In the genomic region with DNA sequence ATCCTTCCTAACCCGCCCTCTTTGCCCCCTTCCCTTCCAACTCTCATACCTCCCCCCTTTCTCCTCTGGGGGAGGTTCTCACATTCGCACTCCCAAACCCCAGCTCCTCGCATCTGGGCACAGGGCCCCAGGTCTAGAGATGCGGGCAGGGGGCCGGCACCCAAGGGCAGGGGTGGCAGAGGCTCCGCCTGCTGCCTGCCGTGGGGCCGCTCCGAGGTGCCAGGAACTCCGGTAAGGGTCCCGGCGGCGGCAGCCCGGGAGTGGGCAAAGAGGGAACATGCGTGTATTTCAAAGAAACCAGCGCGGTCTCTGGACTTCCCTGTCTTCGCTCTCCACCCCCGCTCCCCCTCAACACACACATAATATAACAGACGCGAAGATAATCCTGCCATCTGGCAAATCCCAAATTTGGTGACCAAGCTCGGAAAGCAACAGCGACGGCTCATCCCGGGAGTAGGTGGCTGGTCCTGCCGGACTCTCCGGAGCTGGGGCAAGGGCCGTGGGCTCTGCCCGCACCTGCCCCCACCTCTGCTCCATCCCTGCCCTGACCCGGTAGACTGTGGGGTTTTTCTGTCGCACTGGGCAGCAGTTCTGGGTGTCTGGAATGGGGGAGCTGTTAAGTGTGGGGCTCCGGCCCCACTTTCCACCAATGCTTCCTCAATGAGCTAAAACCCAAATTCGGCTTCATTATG, we compare ENCODE assay signal across 16 cellular contexts. TPM values are rescaled to one million over a fixed set of nuclear protein-coding genes. Genes with fewer than 3 reads are reported as not detected.
A peak's percentile ranks its signal among the peaks of the same experiment; 100 is the strongest.
DNase-seq lines count a peak whose midpoint lies in the region; ATAC-seq and TF ChIP-seq lines count a peak whose summit lies in the region.
"Had no signal": no experiment of that assay in that cellular context is flagged by ENCODE, and none has a peak within 500 bp of the region (broad histone marks: within the 10 kb centered on the region; RNA-seq: fewer than 3 reads in every experiment).

No MANE protein-coding gene starts in this region.

- 34 to 40% methylated on average over 3 to 16 of the region's 33 CpGs for WGBS in esophagus squamous epithelium, 2 donors

- CTCF ChIA-PET in AG04449 (lab: Yijun Ruan, JAX): interaction anchor here (0.7 to 2.8 kb wide), 2 partner anchors 9 to 12 kb away, joined by 3 to 8 read pairs; no protein-coding TSS in a partner anchor

- H3K27ac ChIP-seq in esophagus squamous epithelium (peak overlapping the region; percentile 71 to 94 (median 93)), osteoblast (ENCODE audit: low read depth, low read length) (no peak overlapping the region)
- H3K27ac ChIP-seq: pancreas, thoracic aorta had no signal

- peak overlapping the region; percentile 55 for H3K4me3 ChIP-seq in AG04449 (ENCODE audit: low read depth, low read length)
- peak overlapping the region; percentile 11 to 74 (median 46) for H3K4me3 ChIP-seq in esophagus squamous epithelium
- H3K4me3 ChIP-seq in osteoblast (ENCODE audit: insufficient read depth, low read length): no peak overlapping the region

- H3K36me3 Mint-ChIP-seq in activated naive CD8-positive, alpha-beta T cell treated with anti-CD3 and anti-CD28 coated beads for 36 hours: no peaks in the 10 kb centered on the region

- no peaks in the 10 kb centered on the region for H4K20me1 ChIP-seq in osteoblast (ENCODE audit: insufficient read depth, low read length)

- H3K27me3 ChIP-seq in esophagus squamous epithelium: peaks cover 0 to 99% (median 24%) of the 10 kb centered on the region in 4 donors
- H3K27me3 ChIP-seq in osteoblast (ENCODE audit: insufficient read depth, low read length): peaks cover 69% of the 10 kb centered on the region

- intact Hi-C loops in esophagus squamous epithelium (cut with DNase I): no loop called here

- H3K9me3 ChIP-seq in esophagus squamous epithelium (no peaks in the 10 kb centered on the region), osteoblast (ENCODE audit: low read depth, low read length) (no peaks in the 10 kb centered on the region)
- H3K9me3 ChIP-seq: pancreas, thoracic aorta had no signal

- H3K36me3 ChIP-seq in esophagus squamous epithelium (no peaks in the 10 kb centered on the region), osteoblast (ENCODE audit: insufficient read depth, low read length) (no peaks in the 10 kb centered on the region)
- H3K36me3 ChIP-seq: pancreas, thoracic aorta had no signal

- no peak overlapping the region for H3K4me2 ChIP-seq in osteoblast (ENCODE audit: insufficient read depth, low read length)

- TF ChIP-seq POLR2A in esophagus squamous epithelium (IDR thresholded peaks at IDR 0.05): no peak

- peaks cover 4% of the 10 kb centered on the region for H3K79me2 ChIP-seq in osteoblast (ENCODE audit: insufficient read depth, low read length)

- POLR2A ChIA-PET in AG04449 (lab: Yijun Ruan, JAX): interaction anchor here (2.0 kb wide), 1 partner anchor 35 kb away, joined by 7 read pairs; no protein-coding TSS in a partner anchor

- H2AFZ ChIP-seq in osteoblast (ENCODE audit: low read length): no peak overlapping the region

- DNase-seq in AG04449 (ENCODE audit: low read depth, low spot score) (no peak), HuH-7.5 (ENCODE audit: low spot score) (peak; percentile 29), esophagus squamous epithelium (lab: John Stamatoyannopoulos, UW) (no peak), osteoblast (ENCODE audit: insufficient read length, low spot score, missing footprints) (peak; percentile 82), NCI-H187 (lab: John Stamatoyannopoulos, UW) (no peak), HT-29 (ENCODE audit: low spot score) (no peak)
- no peak for DNase-seq in activated naive CD8-positive, alpha-beta T cell treated with anti-CD3 and anti-CD28 coated beads for 36 hours
- DNase-seq: activated CD4-positive, alpha-beta T cell treated with anti-CD3 and anti-CD28 coated beads, Interleukin-2, amount 50 U/mL, for 1 hour; activated effector memory CD4-positive, alpha-beta T cell treated with anti-CD3 and anti-CD28 coated beads, Interleukin-2, amount 50 U/mL, for 16 hours; AML-193; left colon; pancreas; T-helper 1 cell had no signal

- H3K27ac Mint-ChIP-seq in activated naive CD8-positive, alpha-beta T cell treated with anti-CD3 and anti-CD28 coated beads for 36 hours: no peak overlapping the region

- peaks cover 22% of the 10 kb centered on the region for H3K4me1 Mint-ChIP-seq in activated naive CD8-positive, alpha-beta T cell treated with anti-CD3 and anti-CD28 coated beads for 36 hours

- no peak for TF ChIP-seq CTCF in AG04449 (IDR thresholded peaks at IDR 0.05; ENCODE audit: insufficient read depth, low read length, missing control alignments)
- TF ChIP-seq CTCF in esophagus squamous epithelium (IDR thresholded peaks at IDR 0.05): no peak
- TF ChIP-seq CTCF in osteoblast (IDR thresholded peaks at IDR 0.05; ENCODE audit: extremely low read depth, low read depth, low read length): no peak

- ATAC-seq in HG03457 (IDR thresholded peaks at IDR 0.05; ENCODE audit: unreplicated experiment): no peak
- ATAC-seq: left colon, pancreas had no signal

- peaks cover 92% of the 10 kb centered on the region for H3K27me3 Mint-ChIP-seq in activated naive CD8-positive, alpha-beta T cell treated with anti-CD3 and anti-CD28 coated beads for 36 hours

- H3K4me3 Mint-ChIP-seq in activated naive CD8-positive, alpha-beta T cell treated with anti-CD3 and anti-CD28 coated beads for 36 hours: no peak overlapping the region
- H3K4me3 Mint-ChIP-seq: central memory CD8-positive, alpha-beta T cell had no signal

- peaks cover 7% of the 10 kb centered on the region for H3K9me3 Mint-ChIP-seq in activated naive CD8-positive, alpha-beta T cell treated with anti-CD3 and anti-CD28 coated beads for 36 hours
- H3K9me3 Mint-ChIP-seq: central memory CD8-positive, alpha-beta T cell had no signal

- H3K4me1 ChIP-seq in esophagus squamous epithelium: peaks cover 14 to 49% (median 22%) of the 10 kb centered on the region in 3 donors
- H3K4me1 ChIP-seq in osteoblast (ENCODE audit: insufficient read depth, low read length): peaks cover under 1% of the 10 kb centered on the region
- H3K4me1 ChIP-seq: pancreas had no signal

RNA-seq across cellular contexts. Expression of a gene that starts 31.0 kb away (rescaled TPM):
- total RNA-seq in esophagus squamous epithelium (10 to 100 TPM in 1 of 4 donors, 1 to 10 TPM in 3; 3.7 to 15.6 (median 6.4) TPM), osteoblast (13.0 and 14.5 TPM in 2 replicates)
- total RNA-seq in activated naive CD8-positive, alpha-beta T cell treated with anti-CD3 and anti-CD28 coated beads for 36 hours: not detected
- total RNA-seq in HT-29 (2014; rRNA removed; shearing (Covaris generic)): 12.6 and 14.0 TPM in 2 replicates

Comparison
In these comparisons a context has a peak if more than half of its experiments do, and no peak if none do; other contexts are left out.
1. DNase-seq: peak in HuH-7.5 (single experiment) and osteoblast (single experiment); none in AG04449 (single experiment), esophagus squamous epithelium (single experiment), activated naive CD8-positive, alpha-beta T cell treated with anti-CD3 and anti-CD28 coated beads for 36 hours (single experiment), NCI-H187 (0 of 2) and HT-29 (single experiment).
2. RNA of a gene that starts 31.0 kb away (total RNA-seq): 13.0 to 14.5 TPM in osteoblast, 12.6 to 14.0 TPM in HT-29 and 3.7 to 15.6 TPM in esophagus squamous epithelium; not detected in activated naive CD8-positive, alpha-beta T cell treated with anti-CD3 and anti-CD28 coated beads for 36 hours; every median in the first group is over 4 times any median in the second.